Comparison of ENCODE assay signal across 8 cellular contexts in genomic region chr1:7784492-7785071, GRCh38.
DNase-seq lines count a peak whose midpoint lies in the region; TF ChIP-seq lines count a peak whose summit lies in the region.

No MANE protein-coding gene starts in this region.

- H3K4me3 ChIP-seq in astrocyte of the cerebellum (ENCODE audit: low read depth, low read length) = peak overlapping the region; percentile 51

- peak; percentile 53 for DNase-seq in NCI-H2196 (lab: John Stamatoyannopoulos, UW; ENCODE audit: unreplicated experiment)
- no peak for DNase-seq in NCI-H2196 treated with DMSO at 0.1 percent for 48 hours (lab: John Stamatoyannopoulos, UW; ENCODE audit: unreplicated experiment)
- no peak for DNase-seq in astrocyte of the cerebellum (ENCODE audit: low read depth)
- DNase-seq in kidney tubule cell (ENCODE audit: low spot score) = peak; percentile 19
- peak; percentile 9 for DNase-seq in stromal cell of bone marrow (ENCODE audit: low read depth)
- DNase-seq in effector CD8-positive, alpha-beta T cell (lab: John Stamatoyannopoulos, UW) = no peak
- no peak for DNase-seq in SKM-1 treated with dmso at 0.1 percent for 144 hours (lab: John Stamatoyannopoulos, UW; ENCODE audit: unreplicated experiment)
- no peak for DNase-seq in activated gamma-delta T cell treated with Interleukin-2 at 50 U/mL for 16 hours

- TF ChIP-seq CTCF in astrocyte of the cerebellum (IDR thresholded peaks at IDR 0.05; ENCODE audit: low read depth, low read length, missing control alignments) = no peak

- in situ Hi-C loops in astrocyte of the cerebellum (cut with HindIII; ENCODE audit: low sequenced_read_pairs) = no loop called here

Comparison
In these comparisons a context has a peak if more than half of its experiments do, and no peak if none do; other contexts are left out.
1. DNase-seq: peak in NCI-H2196 (single experiment), kidney tubule cell (single experiment) and stromal cell of bone marrow (single experiment); none in NCI-H2196 treated with DMSO at 0.1 percent for 48 hours (single experiment), astrocyte of the cerebellum (single experiment), effector CD8-positive, alpha-beta T cell (single experiment), SKM-1 treated with dmso at 0.1 percent for 144 hours (single experiment) and activated gamma-delta T cell treated with Interleukin-2 at 50 U/mL for 16 hours (single experiment).